ENCODE assay signal across 1 cellular context in genomic region chr6:45442716-45443115, GRCh38.
A peak's percentile ranks its signal among the peaks of the same experiment; 100 is the strongest.
TF ChIP-seq lines count a peak whose summit lies in the region.

No MANE protein-coding gene starts in this region.

TF ChIP-seq in K562, 482 proteins besides CTCF, POLR2A, EP300 and RAD21 (continued from another document):
- TF ChIP-seq MGA (IDR thresholded peaks at IDR 0.05) = peak; percentile 54
- TF ChIP-seq E2F6 (IDR thresholded peaks at IDR 0.05; ENCODE audit: borderline replicate concordance in 1 of 2, extremely low read depth in 1 of 2, insufficient read depth in 1 of 2, insufficient read length in 1 of 2, low read depth in 1 of 2, low read length in 1 of 2, poor library complexity in 1 of 2, severe bottlenecking in 1 of 2) = peak in 1 of 2 experiments; percentile 10
- TF ChIP-seq ATF4 (CRISPR knock-in tag; IDR thresholded peaks at IDR 0.05) = 0 out of 2 replicates have a peak, but pooled peaks have one; percentile 42
- TF ChIP-seq CEBPB (tag; IDR thresholded peaks at IDR 0.05) = peak; percentile 26; the same call in 1 of the 2 replicates
- TF ChIP-seq ZBTB8A (IDR thresholded peaks at IDR 0.05; ENCODE audit: partially characterized antibody) = no peak
